In the genomic region with DNA sequence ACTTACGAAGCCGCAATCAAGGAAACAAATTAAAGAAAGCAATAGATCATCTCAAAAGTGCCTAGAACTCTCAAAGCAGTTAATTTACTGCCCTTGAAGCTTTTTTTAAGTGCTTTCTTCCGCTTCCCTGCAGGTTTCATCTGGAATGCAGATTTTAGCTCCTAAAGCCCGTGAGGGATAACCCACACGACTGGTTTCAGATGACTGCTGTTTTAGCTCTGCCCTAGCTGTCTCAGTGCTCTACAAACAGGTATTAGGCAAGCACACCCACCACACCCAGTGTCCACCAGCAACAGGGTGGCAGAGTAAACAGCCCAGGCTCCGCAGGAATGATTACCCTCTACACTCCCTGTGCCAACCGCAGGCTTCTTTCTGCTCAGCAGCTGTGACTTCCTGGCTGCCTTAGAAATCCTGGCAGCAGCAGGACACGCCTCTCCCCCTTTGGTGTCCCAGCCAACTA, we compare ENCODE assay signal across 9 cellular contexts.
A peak's percentile ranks its signal among the peaks of the same experiment; 100 is the strongest.
DNase-seq lines count a peak whose midpoint lies in the region; ATAC-seq, FAIRE-seq and TF ChIP-seq lines count a peak whose summit lies in the region.
"Had no signal": no experiment of that assay in that cellular context is flagged by ENCODE, and none has a peak within 500 bp of the region (broad histone marks: within the 10 kb centered on the region; RNA-seq: fewer than 3 reads in every experiment).

No MANE protein-coding gene starts in this region.

- DNase-seq in DMS 273 (lab: John Stamatoyannopoulos, UW; ENCODE audit: unreplicated experiment) (peak; percentile 53), DMS 273 treated with DMSO at 0.1 percent for 48 hours (lab: John Stamatoyannopoulos, UW) (no peak), SHP77 (lab: John Stamatoyannopoulos, UW) (peak; percentile 43 to 71), thoracic aorta (ENCODE audit: low spot score) (no peak), RKO (ENCODE audit: low spot score) (no peak), GM19239 (ENCODE audit: insufficient read length, low spot score) (no peak)
- no peak for DNase-seq in activated naive CD4-positive, alpha-beta T cell treated with Interleukin-2 at 50 U/mL for 16 hours

- H3K4me3 ChIP-seq in iPS-18a (ENCODE audit: low read length) (peak overlapping the region; percentile 16), thoracic aorta (peak overlapping the region; percentile 54)

- no peak overlapping the region for H3K9ac ChIP-seq in iPS-18a (ENCODE audit: low read length)

- H3K27me3 ChIP-seq in iPS-18a (ENCODE audit: control insufficient read depth, insufficient read depth, low read length), result no peaks in the 10 kb centered on the region
- H3K27me3 ChIP-seq in thoracic aorta (replicated peaks; ENCODE audit: insufficient read depth), result no peaks in the 10 kb centered on the region

- H3K9me3 ChIP-seq in iPS-18a (ENCODE audit: control insufficient read depth, low read depth, low read length) (no peaks in the 10 kb centered on the region), thoracic aorta (no peaks in the 10 kb centered on the region)

- no peak for ATAC-seq in thoracic aorta (ENCODE audit: insufficient number of reproducible peaks, low FRiP score, low read depth)

- no peak for TF ChIP-seq CTCF in thoracic aorta (IDR thresholded peaks at IDR 0.05)

- H3K4me1 ChIP-seq in iPS-18a (ENCODE audit: control insufficient read depth, low read depth, low read length) (peaks cover 26% of the 10 kb centered on the region), thoracic aorta (ENCODE audit: control insufficient read depth in 1 of 2, low read depth in 2 of 2) (peaks cover 0 to 11% of the 10 kb centered on the region in 2 donors)

- H3K27ac ChIP-seq in iPS-18a (ENCODE audit: low read length), result no peak overlapping the region
- no peak overlapping the region for H3K27ac ChIP-seq in thoracic aorta
- H3K27ac ChIP-seq: 22Rv1 had no signal

- H3K36me3 ChIP-seq in iPS-18a (ENCODE audit: control insufficient read depth, low read depth, low read length), result no peaks in the 10 kb centered on the region
- H3K36me3 ChIP-seq in thoracic aorta, result no peaks in the 10 kb centered on the region

- FAIRE-seq in GM19239 (lab: Jason Lieb, UNC), result no peak

Comparison
In these comparisons a context has a peak if more than half of its experiments do, and no peak if none do; other contexts are left out.
1. DNase-seq: peak in DMS 273 (single experiment) and SHP77 (2 of 2); none in DMS 273 treated with DMSO at 0.1 percent for 48 hours (single experiment), thoracic aorta (single experiment), RKO (single experiment), activated naive CD4-positive, alpha-beta T cell treated with Interleukin-2 at 50 U/mL for 16 hours (single experiment) and GM19239 (single experiment).